2 cellular contexts compared by ENCODE assay signal in the genomic region with DNA sequence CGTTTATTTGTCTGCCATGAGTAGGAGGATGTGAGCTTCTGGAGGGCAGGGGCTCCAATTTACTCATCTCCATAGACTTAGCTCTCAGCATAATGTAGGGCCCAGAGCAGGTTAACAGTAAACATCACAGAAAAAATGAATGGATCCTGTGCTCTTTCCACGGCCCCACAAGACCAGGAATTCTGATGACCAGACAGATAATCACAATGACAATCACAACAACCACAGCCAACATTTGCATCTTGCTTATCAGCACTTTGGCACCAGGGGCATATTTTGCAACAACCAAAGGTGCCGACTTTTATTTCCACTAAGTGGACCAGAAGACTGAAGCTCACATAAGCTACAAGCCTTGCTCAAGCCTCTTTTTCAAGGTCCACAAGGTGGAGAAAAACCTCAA.
TF ChIP-seq lines count a peak whose summit lies in the region.

No MANE protein-coding gene starts in this region.

TF ChIP-seq in A549, 52 proteins besides CTCF, POLR2A, EP300 and RAD21:
- peak; percentile 51 for TF ChIP-seq MAFK (IDR thresholded peaks at IDR 0.05; ENCODE audit: partially characterized antibody)
- TF ChIP-seq, protein P1, sequence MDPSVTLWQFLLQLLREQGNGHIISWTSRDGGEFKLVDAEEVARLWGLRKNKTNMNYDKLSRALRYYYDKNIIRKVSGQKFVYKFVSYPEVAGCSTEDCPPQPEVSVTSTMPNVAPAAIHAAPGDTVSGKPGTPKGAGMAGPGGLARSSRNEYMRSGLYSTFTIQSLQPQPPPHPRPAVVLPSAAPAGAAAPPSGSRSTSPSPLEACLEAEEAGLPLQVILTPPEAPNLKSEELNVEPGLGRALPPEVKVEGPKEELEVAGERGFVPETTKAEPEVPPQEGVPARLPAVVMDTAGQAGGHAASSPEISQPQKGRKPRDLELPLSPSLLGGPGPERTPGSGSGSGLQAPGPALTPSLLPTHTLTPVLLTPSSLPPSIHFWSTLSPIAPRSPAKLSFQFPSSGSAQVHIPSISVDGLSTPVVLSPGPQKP (IDR thresholded peaks at IDR 0.05; ENCODE audit: low read depth, low read length): no peak

TF ChIP-seq in H1, 55 proteins besides CTCF, POLR2A, EP300 and RAD21:
- TF ChIP-seq RFX5 (IDR thresholded peaks at IDR 0.05; ENCODE audit: borderline replicate concordance, low read depth, low read length) (no peak), ZNF274 (IDR thresholded peaks at IDR 0.05; ENCODE audit: borderline replicate concordance, extremely low read depth, low read length) (no peak), YY1 (IDR thresholded peaks at IDR 0.05; ENCODE audit: low read depth, low read length) (no peak), TAF1 (IDR thresholded peaks at IDR 0.05; ENCODE audit: low read depth, low read length) (no peak), BRCA1 (IDR thresholded peaks at IDR 0.05; ENCODE audit: low read depth, low read length) (no peak), CBX5 (IDR thresholded peaks at IDR 0.05; ENCODE audit: low read depth, low read length) (no peak), RNF2 (IDR thresholded peaks at IDR 0.05; ENCODE audit: borderline replicate concordance, low read depth, low read length, missing control alignments, poor library complexity, severe bottlenecking) (no peak), RXRA (IDR thresholded peaks at IDR 0.05; ENCODE audit: insufficient read depth, low read depth, low read length) (no peak), TCF12 (IDR thresholded peaks at IDR 0.05; ENCODE audit: low read depth, low read length) (no peak), SIN3A (conservative IDR thresholded peaks at IDR 0.05 in 1 of 2, IDR thresholded peaks at IDR 0.05 in 1 of 2; ENCODE audit: low read depth in 1 of 2, low read length in 2 of 2) (no peak), JUN (IDR thresholded peaks at IDR 0.05; ENCODE audit: low read depth, low read length) (no peak), POU5F1 (IDR thresholded peaks at IDR 0.05; ENCODE audit: low read depth, low read length) (no peak), HDAC6 (IDR thresholded peaks at IDR 0.05; ENCODE audit: low read depth, low read length) (no peak), HDAC2 (IDR thresholded peaks at IDR 0.05; ENCODE audit: borderline replicate concordance in 1 of 2, low read depth in 2 of 2, low read length in 2 of 2) (no peak), SAP30 (IDR thresholded peaks at IDR 0.05; ENCODE audit: insufficient read depth, insufficient replicate concordance, low read length) (no peak), JUND (IDR thresholded peaks at IDR 0.05; ENCODE audit: low read length) (no peak), ASH2L (IDR thresholded peaks at IDR 0.05; ENCODE audit: low read length) (no peak)
- TF ChIP-seq, protein P2, sequence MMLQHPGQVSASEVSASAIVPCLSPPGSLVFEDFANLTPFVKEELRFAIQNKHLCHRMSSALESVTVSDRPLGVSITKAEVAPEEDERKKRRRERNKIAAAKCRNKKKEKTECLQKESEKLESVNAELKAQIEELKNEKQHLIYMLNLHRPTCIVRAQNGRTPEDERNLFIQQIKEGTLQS (IDR thresholded peaks at IDR 0.05; ENCODE audit: insufficient read depth, low read depth, low read length): no peak
- TF ChIP-seq, protein P3, sequence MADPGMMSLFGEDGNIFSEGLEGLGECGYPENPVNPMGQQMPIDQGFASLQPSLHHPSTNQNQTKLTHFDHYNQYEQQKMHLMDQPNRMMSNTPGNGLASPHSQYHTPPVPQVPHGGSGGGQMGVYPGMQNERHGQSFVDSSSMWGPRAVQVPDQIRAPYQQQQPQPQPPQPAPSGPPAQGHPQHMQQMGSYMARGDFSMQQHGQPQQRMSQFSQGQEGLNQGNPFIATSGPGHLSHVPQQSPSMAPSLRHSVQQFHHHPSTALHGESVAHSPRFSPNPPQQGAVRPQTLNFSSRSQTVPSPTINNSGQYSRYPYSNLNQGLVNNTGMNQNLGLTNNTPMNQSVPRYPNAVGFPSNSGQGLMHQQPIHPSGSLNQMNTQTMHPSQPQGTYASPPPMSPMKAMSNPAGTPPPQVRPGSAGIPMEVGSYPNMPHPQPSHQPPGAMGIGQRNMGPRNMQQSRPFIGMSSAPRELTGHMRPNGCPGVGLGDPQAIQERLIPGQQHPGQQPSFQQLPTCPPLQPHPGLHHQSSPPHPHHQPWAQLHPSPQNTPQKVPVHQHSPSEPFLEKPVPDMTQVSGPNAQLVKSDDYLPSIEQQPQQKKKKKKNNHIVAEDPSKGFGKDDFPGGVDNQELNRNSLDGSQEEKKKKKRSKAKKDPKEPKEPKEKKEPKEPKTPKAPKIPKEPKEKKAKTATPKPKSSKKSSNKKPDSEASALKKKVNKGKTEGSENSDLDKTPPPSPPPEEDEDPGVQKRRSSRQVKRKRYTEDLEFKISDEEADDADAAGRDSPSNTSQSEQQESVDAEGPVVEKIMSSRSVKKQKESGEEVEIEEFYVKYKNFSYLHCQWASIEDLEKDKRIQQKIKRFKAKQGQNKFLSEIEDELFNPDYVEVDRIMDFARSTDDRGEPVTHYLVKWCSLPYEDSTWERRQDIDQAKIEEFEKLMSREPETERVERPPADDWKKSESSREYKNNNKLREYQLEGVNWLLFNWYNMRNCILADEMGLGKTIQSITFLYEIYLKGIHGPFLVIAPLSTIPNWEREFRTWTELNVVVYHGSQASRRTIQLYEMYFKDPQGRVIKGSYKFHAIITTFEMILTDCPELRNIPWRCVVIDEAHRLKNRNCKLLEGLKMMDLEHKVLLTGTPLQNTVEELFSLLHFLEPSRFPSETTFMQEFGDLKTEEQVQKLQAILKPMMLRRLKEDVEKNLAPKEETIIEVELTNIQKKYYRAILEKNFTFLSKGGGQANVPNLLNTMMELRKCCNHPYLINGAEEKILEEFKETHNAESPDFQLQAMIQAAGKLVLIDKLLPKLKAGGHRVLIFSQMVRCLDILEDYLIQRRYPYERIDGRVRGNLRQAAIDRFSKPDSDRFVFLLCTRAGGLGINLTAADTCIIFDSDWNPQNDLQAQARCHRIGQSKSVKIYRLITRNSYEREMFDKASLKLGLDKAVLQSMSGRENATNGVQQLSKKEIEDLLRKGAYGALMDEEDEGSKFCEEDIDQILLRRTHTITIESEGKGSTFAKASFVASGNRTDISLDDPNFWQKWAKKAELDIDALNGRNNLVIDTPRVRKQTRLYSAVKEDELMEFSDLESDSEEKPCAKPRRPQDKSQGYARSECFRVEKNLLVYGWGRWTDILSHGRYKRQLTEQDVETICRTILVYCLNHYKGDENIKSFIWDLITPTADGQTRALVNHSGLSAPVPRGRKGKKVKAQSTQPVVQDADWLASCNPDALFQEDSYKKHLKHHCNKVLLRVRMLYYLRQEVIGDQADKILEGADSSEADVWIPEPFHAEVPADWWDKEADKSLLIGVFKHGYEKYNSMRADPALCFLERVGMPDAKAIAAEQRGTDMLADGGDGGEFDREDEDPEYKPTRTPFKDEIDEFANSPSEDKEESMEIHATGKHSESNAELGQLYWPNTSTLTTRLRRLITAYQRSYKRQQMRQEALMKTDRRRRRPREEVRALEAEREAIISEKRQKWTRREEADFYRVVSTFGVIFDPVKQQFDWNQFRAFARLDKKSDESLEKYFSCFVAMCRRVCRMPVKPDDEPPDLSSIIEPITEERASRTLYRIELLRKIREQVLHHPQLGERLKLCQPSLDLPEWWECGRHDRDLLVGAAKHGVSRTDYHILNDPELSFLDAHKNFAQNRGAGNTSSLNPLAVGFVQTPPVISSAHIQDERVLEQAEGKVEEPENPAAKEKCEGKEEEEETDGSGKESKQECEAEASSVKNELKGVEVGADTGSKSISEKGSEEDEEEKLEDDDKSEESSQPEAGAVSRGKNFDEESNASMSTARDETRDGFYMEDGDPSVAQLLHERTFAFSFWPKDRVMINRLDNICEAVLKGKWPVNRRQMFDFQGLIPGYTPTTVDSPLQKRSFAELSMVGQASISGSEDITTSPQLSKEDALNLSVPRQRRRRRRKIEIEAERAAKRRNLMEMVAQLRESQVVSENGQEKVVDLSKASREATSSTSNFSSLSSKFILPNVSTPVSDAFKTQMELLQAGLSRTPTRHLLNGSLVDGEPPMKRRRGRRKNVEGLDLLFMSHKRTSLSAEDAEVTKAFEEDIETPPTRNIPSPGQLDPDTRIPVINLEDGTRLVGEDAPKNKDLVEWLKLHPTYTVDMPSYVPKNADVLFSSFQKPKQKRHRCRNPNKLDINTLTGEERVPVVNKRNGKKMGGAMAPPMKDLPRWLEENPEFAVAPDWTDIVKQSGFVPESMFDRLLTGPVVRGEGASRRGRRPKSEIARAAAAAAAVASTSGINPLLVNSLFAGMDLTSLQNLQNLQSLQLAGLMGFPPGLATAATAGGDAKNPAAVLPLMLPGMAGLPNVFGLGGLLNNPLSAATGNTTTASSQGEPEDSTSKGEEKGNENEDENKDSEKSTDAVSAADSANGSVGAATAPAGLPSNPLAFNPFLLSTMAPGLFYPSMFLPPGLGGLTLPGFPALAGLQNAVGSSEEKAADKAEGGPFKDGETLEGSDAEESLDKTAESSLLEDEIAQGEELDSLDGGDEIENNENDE (IDR thresholded peaks at IDR 0.05; ENCODE audit: insufficient replicate concordance, low read length): no peak
